ENCODE assay signal across 1 cellular context in the genomic region with DNA sequence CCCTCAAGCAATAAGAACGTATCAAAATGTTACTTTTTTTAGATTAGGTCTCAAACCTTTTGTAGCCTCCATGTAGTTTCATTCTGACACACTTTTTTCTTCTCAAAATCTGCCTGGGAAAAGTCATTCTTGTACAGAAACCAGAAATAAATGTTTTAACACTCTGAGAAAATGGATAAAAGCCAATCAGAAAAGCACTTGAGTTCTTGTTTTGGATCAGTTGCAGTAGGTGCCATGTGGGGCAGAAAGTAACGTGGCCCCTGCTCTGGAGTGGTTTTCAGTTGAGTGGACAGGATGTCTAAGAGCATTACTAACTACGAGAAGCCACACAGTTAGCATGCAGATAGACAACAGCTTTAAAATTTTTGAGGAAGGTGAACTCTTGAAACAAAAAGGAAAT.
TF ChIP-seq lines count a peak whose summit lies in the region.

No MANE protein-coding gene starts in this region.

TF ChIP-seq in HepG2, 621 proteins besides CTCF, POLR2A, EP300 and RAD21:
- no peak for TF ChIP-seq ZNF124 (CRISPR knock-in tag; IDR thresholded peaks at IDR 0.05)
- no peak for TF ChIP-seq ZMYM4 (CRISPR knock-in tag; IDR thresholded peaks at IDR 0.05)
- no peak for TF ChIP-seq ZNF17 (CRISPR knock-in tag; IDR thresholded peaks at IDR 0.05)
- TF ChIP-seq, protein P1, sequence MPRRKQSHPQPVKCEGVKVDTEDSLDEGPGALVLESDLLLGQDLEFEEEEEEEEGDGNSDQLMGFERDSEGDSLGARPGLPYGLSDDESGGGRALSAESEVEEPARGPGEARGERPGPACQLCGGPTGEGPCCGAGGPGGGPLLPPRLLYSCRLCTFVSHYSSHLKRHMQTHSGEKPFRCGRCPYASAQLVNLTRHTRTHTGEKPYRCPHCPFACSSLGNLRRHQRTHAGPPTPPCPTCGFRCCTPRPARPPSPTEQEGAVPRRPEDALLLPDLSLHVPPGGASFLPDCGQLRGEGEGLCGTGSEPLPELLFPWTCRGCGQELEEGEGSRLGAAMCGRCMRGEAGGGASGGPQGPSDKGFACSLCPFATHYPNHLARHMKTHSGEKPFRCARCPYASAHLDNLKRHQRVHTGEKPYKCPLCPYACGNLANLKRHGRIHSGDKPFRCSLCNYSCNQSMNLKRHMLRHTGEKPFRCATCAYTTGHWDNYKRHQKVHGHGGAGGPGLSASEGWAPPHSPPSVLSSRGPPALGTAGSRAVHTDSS (CRISPR knock-in tag; conservative IDR thresholded peaks at IDR 0.05) = no peak
- TF ChIP-seq, protein P2, sequence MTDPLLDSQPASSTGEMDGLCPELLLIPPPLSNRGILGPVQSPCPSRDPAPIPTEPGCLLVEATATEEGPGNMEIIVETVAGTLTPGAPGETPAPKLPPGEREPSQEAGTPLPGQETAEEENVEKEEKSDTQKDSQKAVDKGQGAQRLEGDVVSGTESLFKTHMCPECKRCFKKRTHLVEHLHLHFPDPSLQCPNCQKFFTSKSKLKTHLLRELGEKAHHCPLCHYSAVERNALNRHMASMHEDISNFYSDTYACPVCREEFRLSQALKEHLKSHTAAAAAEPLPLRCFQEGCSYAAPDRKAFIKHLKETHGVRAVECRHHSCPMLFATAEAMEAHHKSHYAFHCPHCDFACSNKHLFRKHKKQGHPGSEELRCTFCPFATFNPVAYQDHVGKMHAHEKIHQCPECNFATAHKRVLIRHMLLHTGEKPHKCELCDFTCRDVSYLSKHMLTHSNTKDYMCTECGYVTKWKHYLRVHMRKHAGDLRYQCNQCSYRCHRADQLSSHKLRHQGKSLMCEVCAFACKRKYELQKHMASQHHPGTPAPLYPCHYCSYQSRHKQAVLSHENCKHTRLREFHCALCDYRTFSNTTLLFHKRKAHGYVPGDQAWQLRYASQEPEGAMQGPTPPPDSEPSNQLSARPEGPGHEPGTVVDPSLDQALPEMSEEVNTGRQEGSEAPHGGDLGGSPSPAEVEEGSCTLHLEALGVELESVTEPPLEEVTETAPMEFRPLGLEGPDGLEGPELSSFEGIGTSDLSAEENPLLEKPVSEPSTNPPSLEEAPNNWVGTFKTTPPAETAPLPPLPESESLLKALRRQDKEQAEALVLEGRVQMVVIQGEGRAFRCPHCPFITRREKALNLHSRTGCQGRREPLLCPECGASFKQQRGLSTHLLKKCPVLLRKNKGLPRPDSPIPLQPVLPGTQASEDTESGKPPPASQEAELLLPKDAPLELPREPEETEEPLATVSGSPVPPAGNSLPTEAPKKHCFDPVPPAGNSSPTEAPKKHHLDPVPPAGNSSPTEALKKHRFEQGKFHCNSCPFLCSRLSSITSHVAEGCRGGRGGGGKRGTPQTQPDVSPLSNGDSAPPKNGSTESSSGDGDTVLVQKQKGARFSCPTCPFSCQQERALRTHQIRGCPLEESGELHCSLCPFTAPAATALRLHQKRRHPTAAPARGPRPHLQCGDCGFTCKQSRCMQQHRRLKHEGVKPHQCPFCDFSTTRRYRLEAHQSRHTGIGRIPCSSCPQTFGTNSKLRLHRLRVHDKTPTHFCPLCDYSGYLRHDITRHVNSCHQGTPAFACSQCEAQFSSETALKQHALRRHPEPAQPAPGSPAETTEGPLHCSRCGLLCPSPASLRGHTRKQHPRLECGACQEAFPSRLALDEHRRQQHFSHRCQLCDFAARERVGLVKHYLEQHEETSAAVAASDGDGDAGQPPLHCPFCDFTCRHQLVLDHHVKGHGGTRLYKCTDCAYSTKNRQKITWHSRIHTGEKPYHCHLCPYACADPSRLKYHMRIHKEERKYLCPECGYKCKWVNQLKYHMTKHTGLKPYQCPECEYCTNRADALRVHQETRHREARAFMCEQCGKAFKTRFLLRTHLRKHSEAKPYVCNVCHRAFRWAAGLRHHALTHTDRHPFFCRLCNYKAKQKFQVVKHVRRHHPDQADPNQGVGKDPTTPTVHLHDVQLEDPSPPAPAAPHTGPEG (CRISPR knock-in tag; IDR thresholded peaks at IDR 0.05) = no peak
- no peak for TF ChIP-seq ZBTB38 (CRISPR knock-in tag; IDR thresholded peaks at IDR 0.05)
- TF ChIP-seq DNMT1 (CRISPR knock-in tag; IDR thresholded peaks at IDR 0.05) = no peak
- no peak for TF ChIP-seq PHF5A (CRISPR knock-in tag; IDR thresholded peaks at IDR 0.05; ENCODE audit: low read depth, unreplicated experiment)
- no peak for TF ChIP-seq ZNF564 (CRISPR knock-in tag; IDR thresholded peaks at IDR 0.05)
- TF ChIP-seq MYC (CRISPR knock-in tag; IDR thresholded peaks at IDR 0.05; ENCODE audit: borderline replicate concordance) = no peak
- TF ChIP-seq KMT2B (CRISPR knock-in tag; IDR thresholded peaks at IDR 0.05) = no peak
- no peak for TF ChIP-seq ZNF225 (CRISPR knock-in tag; IDR thresholded peaks at IDR 0.05)
- no peak for TF ChIP-seq XRCC5 (optimal IDR thresholded peaks at IDR 0.05; ENCODE audit: low read length)
- TF ChIP-seq ELF3 (CRISPR knock-in tag; IDR thresholded peaks at IDR 0.05) = no peak
- no peak for TF ChIP-seq ZNF337 (CRISPR knock-in tag; IDR thresholded peaks at IDR 0.05; ENCODE audit: borderline replicate concordance, low read depth)
- TF ChIP-seq, protein P3, sequence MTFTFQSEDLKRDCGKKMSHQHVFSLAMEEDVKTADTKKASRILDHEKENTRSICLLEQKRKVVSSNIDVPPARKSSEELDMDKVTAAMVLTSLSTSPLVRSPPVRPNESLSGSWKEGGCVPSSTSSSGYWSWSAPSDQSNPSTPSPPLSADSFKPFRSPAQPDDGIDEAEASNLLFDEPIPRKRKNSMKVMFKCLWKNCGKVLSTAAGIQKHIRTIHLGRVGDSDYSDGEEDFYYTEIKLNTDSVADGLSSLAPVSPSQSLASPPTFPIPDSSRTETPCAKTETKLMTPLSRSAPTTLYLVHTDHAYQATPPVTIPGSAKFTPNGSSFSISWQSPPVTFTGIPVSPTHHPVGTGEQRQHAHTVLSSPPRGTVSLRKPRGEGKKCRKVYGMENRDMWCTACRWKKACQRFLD (CRISPR knock-in tag; IDR thresholded peaks at IDR 0.05; ENCODE audit: borderline replicate concordance) = no peak
